In genomic region chr5:74179183-74179582, GRCh38 we compare ENCODE assay signal across 13 cellular contexts.
DNase-seq lines count a peak whose midpoint lies in the region; ATAC-seq and TF ChIP-seq lines count a peak whose summit lies in the region.
"Had no signal": no experiment of that assay in that cellular context is flagged by ENCODE, and none has a peak within 500 bp of the region (broad histone marks: within the 10 kb centered on the region; RNA-seq: fewer than 3 reads in every experiment).

No MANE protein-coding gene starts in this region.

- no peak overlapping the region for H2AFZ ChIP-seq in fibroblast of lung (ENCODE audit: low read length)

- H3K9ac ChIP-seq in fibroblast of lung (ENCODE audit: insufficient read depth, low read length), result no peak overlapping the region

- no peak overlapping the region for H3K4me2 ChIP-seq in fibroblast of lung (ENCODE audit: extremely low read depth, insufficient read depth, low read length)

- no peak overlapping the region for H3K27ac ChIP-seq in RWPE2 (ENCODE audit: poor library complexity, severe bottlenecking)
- H3K27ac ChIP-seq in fibroblast of lung (ENCODE audit: insufficient read depth, low read length), result no peak overlapping the region

- H3K4me3 ChIP-seq in RWPE2 (ENCODE audit: severe bottlenecking) (no peak overlapping the region), fibroblast of lung (replicated peaks in 1 of 4; ENCODE audit: control extremely low read depth in 1 of 4, insufficient read depth in 1 of 4, low read depth in 3 of 4, low read length in 4 of 4) (no peak overlapping the region)

- ATAC-seq in RWPE2 (ENCODE audit: low read depth), result peak; percentile 17; the same call in 1 of the 3 replicates
- no peak for ATAC-seq in GM21717 (IDR thresholded peaks at IDR 0.05; ENCODE audit: unreplicated experiment)
- ATAC-seq: T-helper 17 cell had no signal

- H3K4me1 ChIP-seq in RWPE2 (ENCODE audit: insufficient read depth, poor library complexity, severe bottlenecking) (no peaks in the 10 kb centered on the region), fibroblast of lung (ENCODE audit: control insufficient read depth, extremely low read depth, insufficient read depth, low read length) (no peaks in the 10 kb centered on the region)

- H3K79me2 ChIP-seq in fibroblast of lung (ENCODE audit: control insufficient read depth, insufficient read depth, low read length), result no peaks in the 10 kb centered on the region

- H3K9me3 ChIP-seq in RWPE2 (ENCODE audit: severe bottlenecking) (no peaks in the 10 kb centered on the region), fibroblast of lung (ENCODE audit: control insufficient read depth, insufficient read depth, low read depth, low read length) (no peaks in the 10 kb centered on the region)

- TF ChIP-seq CTCF in RWPE2 (IDR thresholded peaks at IDR 0.05; ENCODE audit: poor library complexity, severe bottlenecking), result no peak
- no peak for TF ChIP-seq CTCF in fibroblast of lung (conservative IDR thresholded peaks at IDR 0.05 in 1 of 2, IDR thresholded peaks at IDR 0.05 in 1 of 2; ENCODE audit: low read depth in 1 of 2, low read length in 2 of 2)

- H3K36me3 ChIP-seq in RWPE2 (ENCODE audit: low read depth) (no peaks in the 10 kb centered on the region), fibroblast of lung (ENCODE audit: control insufficient read depth, insufficient read depth, low read length) (no peaks in the 10 kb centered on the region)

- H3K27me3 ChIP-seq in RWPE2 (ENCODE audit: insufficient read depth, poor library complexity, severe bottlenecking), result no peaks in the 10 kb centered on the region
- no peaks in the 10 kb centered on the region for H3K27me3 ChIP-seq in fibroblast of lung (ENCODE audit: control insufficient read depth, insufficient read depth, low read length)

- H4K20me1 ChIP-seq in fibroblast of lung (ENCODE audit: control insufficient read depth, extremely low read depth, insufficient read depth, low read length), result no peaks in the 10 kb centered on the region

- peak; percentile 64 for DNase-seq in GM03348 (ENCODE audit: low spot score)
- DNase-seq in RWPE2 (ENCODE audit: low spot score), result no peak
- peak; percentile 92 to 98 for DNase-seq in fibroblast of lung (ENCODE audit: low read depth in 2 of 2)
- DNase-seq in pons (ENCODE audit: low spot score), result peak; percentile 22
- no peak for DNase-seq in GM19240 (ENCODE audit: insufficient read length, low spot score)
- DNase-seq in central memory CD4-positive, alpha-beta T cell, result no peak
- DNase-seq in NCI-H2107 treated with DMSO at 0.1 percent for 48 hours (lab: John Stamatoyannopoulos, UW; ENCODE audit: unreplicated experiment), result no peak
- DNase-seq: anterior cingulate cortex; DMS79; Kasumi-1; stimulated activated CD4-positive, alpha-beta T cell treated with anti-CD3 and anti-CD28 coated beads, Interleukin-12 subunit alpha, Interleukin-12 subunit beta, amount 100 ng/mL, for 4 hours; T-helper 17 cell had no signal

Comparison
In these comparisons a context has a peak if more than half of its experiments do, and no peak if none do; other contexts are left out.
1. DNase-seq: peak in GM03348 (single experiment), fibroblast of lung (2 of 2) and pons (single experiment); none in RWPE2 (single experiment), GM19240 (single experiment), central memory CD4-positive, alpha-beta T cell (single experiment) and NCI-H2107 treated with DMSO at 0.1 percent for 48 hours (single experiment).